Comparison of ENCODE assay signal across 21 cellular contexts in the genomic region with DNA sequence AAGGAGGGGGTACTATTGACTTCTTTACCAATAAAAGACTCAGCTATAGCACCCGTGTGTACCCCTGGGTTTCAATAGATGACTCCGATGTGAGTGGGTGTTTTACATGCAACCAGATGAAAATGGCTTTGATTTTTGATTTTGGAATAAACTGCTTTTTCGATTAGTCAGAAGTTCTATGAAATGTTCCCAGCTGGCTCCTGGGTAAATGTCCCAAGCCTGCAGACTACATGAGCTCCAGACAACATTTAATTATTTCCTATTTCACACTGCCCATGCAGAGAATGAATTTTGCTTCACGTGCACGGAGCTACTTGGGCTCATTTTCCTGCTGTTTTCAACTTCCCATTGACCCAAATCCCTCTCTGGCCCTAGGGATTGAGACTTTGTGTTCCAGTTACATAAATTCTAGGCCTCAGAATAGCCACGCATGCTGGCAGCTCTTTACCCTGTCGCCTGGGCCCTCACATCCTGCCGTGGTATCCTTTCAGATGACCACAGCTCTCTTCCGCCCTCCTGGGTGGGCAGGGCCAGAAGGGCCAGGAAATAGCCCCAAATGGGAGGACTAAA. TPM values are rescaled to one million over a fixed set of nuclear protein-coding genes. Genes with fewer than 3 reads are reported as not detected.
"Had no signal": no experiment of that assay in that cellular context is flagged by ENCODE, and none has a peak within 500 bp of the region (broad histone marks: within the 10 kb centered on the region; RNA-seq: fewer than 3 reads in every experiment).

No MANE protein-coding gene starts in this region.

- DNase-seq: activated CD4-positive, alpha-beta T cell treated with anti-CD3 and anti-CD28 coated beads for 1 hour; activated CD8-positive, alpha-beta memory T cell treated with anti-CD3 and anti-CD28 coated beads for 24 hours; activated naive CD4-positive, alpha-beta T cell treated with Interleukin-2 at 50 U/mL for 16 hours; activated naive CD8-positive, alpha-beta T cell treated with anti-CD3 and anti-CD28 coated beads for 36 hours; activated T-cell treated with anti-CD3 and anti-CD28 coated beads, Interleukin-2, amount 50 U/mL, for 48 hours; amygdala; cortex of kidney; foreskin melanocyte; kidney glomerular epithelial cell; left lung; nephron progenitor cell; occipital lobe; stimulated activated CD4-positive, alpha-beta T cell treated with anti-CD3 and anti-CD28 coated beads, Interleukin-2, amount 100 ng/mL, for 48 hours; stimulated activated naive CD4-positive, alpha-beta T cell treated with Interleukin-2 at 50 U/mL for 16 hours; upper lobe of left lung had no signal

- H3K27me3 Mint-ChIP-seq: activated naive CD8-positive, alpha-beta T cell treated with anti-CD3 and anti-CD28 coated beads for 36 hours had no signal

- H3K4me3 Mint-ChIP-seq: nephron progenitor cell had no signal

- H3K4me3 ChIP-seq: left lung, upper lobe of left lung had no signal

- H3K9me3 Mint-ChIP-seq: activated naive CD8-positive, alpha-beta T cell treated with anti-CD3 and anti-CD28 coated beads for 36 hours; nephron progenitor cell had no signal

- H3K36me3 ChIP-seq: left lung, upper lobe of left lung had no signal

- H3K27me3 ChIP-seq: left lung, upper lobe of left lung had no signal

- H3K36me3 Mint-ChIP-seq: activated naive CD8-positive, alpha-beta T cell treated with anti-CD3 and anti-CD28 coated beads for 36 hours had no signal

- H3K27ac ChIP-seq: epithelial cell of prostate, left lung, upper lobe of left lung had no signal

- H3K9me3 ChIP-seq: left lung, upper lobe of left lung had no signal

- H3K27ac Mint-ChIP-seq: activated naive CD8-positive, alpha-beta T cell treated with anti-CD3 and anti-CD28 coated beads for 36 hours; nephron progenitor cell had no signal

RNA-seq across cellular contexts. Expression of gene GPR6, which starts 59.7 kb away (rescaled TPM):
- total RNA-seq: activated naive CD8-positive, alpha-beta T cell treated with anti-CD3 and anti-CD28 coated beads for 36 hours; bronchial epithelial cell; fibroblast of lung; left lung; lung microvascular endothelial cell; occipital lobe; posterior vena cava; T-helper 2 cell treated with Interferon-gamma antibody and Interleukin-4, amounts not matched to agents 100 ng/mL and 5 ng/mL, for 36 hours; upper lobe of left lung had no signal
- polyA plus RNA-seq: fibroblast of lung had no signal
